Comparison of ENCODE assay signal across 8 cellular contexts in the genomic region with DNA sequence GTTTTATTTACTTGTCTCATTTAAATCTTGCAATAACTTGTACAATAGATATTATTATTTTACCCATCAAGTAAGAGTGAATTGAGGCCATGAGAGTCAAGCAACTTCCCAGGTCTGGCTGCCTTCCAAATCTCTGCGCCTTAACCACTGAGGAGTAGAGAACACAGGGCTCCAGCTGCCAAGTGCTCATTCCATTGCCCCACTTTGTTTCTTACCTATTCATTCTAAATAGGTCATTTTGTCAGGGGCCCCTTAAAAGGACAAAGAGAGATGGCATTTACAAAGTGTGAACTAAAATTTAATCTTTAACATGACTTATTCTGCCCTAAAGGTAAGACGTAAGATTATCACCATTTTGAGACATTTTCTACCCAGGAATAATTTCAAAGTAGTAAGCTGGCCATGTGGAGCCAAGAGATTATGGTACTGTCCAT. TPM values are rescaled to one million over a fixed set of nuclear protein-coding genes. Genes with fewer than 3 reads are reported as not detected.
DNase-seq lines count a peak whose midpoint lies in the region; TF ChIP-seq lines count a peak whose summit lies in the region.

No MANE protein-coding gene starts in this region.

- TF ChIP-seq CTCF in MCF 10A (IDR thresholded peaks at IDR 0.05; ENCODE audit: unreplicated experiment): no peak

- intact Hi-C loops in MCF 10A (cut with micrococcal nuclease): no loop called here

- H3K9me3 Mint-ChIP-seq in MCF 10A (ENCODE audit: unreplicated experiment): no peaks in the 10 kb centered on the region

- peaks cover 26% of the 10 kb centered on the region for H3K4me1 Mint-ChIP-seq in MCF 10A (ENCODE audit: insufficient read depth, unreplicated experiment)

- peak overlapping the region; percentile 100 for H3K4me3 Mint-ChIP-seq in MCF 10A (ENCODE audit: unreplicated experiment)

- no TSS peak for BruUV-seq in MCF 10A (replicated peaks; lab: Mats Ljungman, UMichigan)

- POLR2A ChIA-PET in MCF 10A (lab: Yijun Ruan, JAX): interaction anchor here (0.7 to 8.7 kb wide), 26 partner anchors 9 to 317 kb away, joined by 3 to 182 read pairs (median 10); a partner anchor contains a TSS

- CTCF ChIA-PET in MCF 10A (lab: Yijun Ruan, JAX): interaction anchor here (0.8 to 5.1 kb wide), 17 partner anchors 9 to 399 kb away, joined by 3 to 43 read pairs (median 8); a partner anchor contains a TSS

- peak overlapping the region; percentile 100 for H3K27ac Mint-ChIP-seq in MCF 10A (ENCODE audit: low read depth, unreplicated experiment)

- H3K27me3 Mint-ChIP-seq in MCF 10A (ENCODE audit: insufficient read depth, unreplicated experiment): no peaks in the 10 kb centered on the region

- peaks cover 92% of the 10 kb centered on the region for H3K36me3 Mint-ChIP-seq in MCF 10A (ENCODE audit: insufficient read depth, unreplicated experiment)

- DNase-seq in A172 (ENCODE audit: low spot score) (peak; percentile 66), ELR (ENCODE audit: low read depth) (peak; percentile 69), OCI-M1 (lab: John Stamatoyannopoulos, UW) (peak; percentile 73), MCF 10A (ENCODE audit: unreplicated experiment) (peak; percentile 95), islet precursor cell (peak; percentile 27), smooth muscle cell of the brain vasculature (ENCODE audit: low read depth, low spot score) (peak; percentile 36)
- DNase-seq in effector CD8-positive, alpha-beta T cell (lab: John Stamatoyannopoulos, UW): no peak
- DNase-seq in stimulated activated CD4-positive, alpha-beta T cell treated with anti-CD3 and anti-CD28 coated beads, Interleukin-2, amount 100 ng/mL, for 48 hours: no peak

RNA-seq across cellular contexts. Expression of a gene that starts 3.5 kb away (rescaled TPM):
- total RNA-seq in A172 (2014; rRNA removed; shearing (Covaris generic)): 27.8 and 34.5 TPM in 2 replicates
- 86.0 and 94.8 TPM in 2 replicates for total RNA-seq in MCF 10A (2022)

RNA-seq across cellular contexts. Expression of a gene that starts 48.4 kb away (rescaled TPM):
- 0.02 and 0.17 TPM in 2 replicates for total RNA-seq in A172 (2014; rRNA removed; shearing (Covaris generic))
- total RNA-seq in MCF 10A (2022): 65.9 and 75.9 TPM in 2 replicates

Comparison
In these comparisons a context has a peak if more than half of its experiments do, and no peak if none do; other contexts are left out.
1. DNase-seq: peak in A172 (single experiment), ELR (single experiment), OCI-M1 (single experiment), MCF 10A (single experiment), islet precursor cell (single experiment) and smooth muscle cell of the brain vasculature (single experiment); none in effector CD8-positive, alpha-beta T cell (single experiment) and stimulated activated CD4-positive, alpha-beta T cell treated with anti-CD3 and anti-CD28 coated beads, Interleukin-2, amount 100 ng/mL, for 48 hours (0 of 2).
2. RNA of a gene that starts 48.4 kb away (total RNA-seq): 65.9 to 75.9 TPM in MCF 10A; 0.02 to 0.17 TPM in A172; every median in the first group is over 10 times any median in the second.